Comparison of ENCODE assay signal across 12 cellular contexts in the genomic region with DNA sequence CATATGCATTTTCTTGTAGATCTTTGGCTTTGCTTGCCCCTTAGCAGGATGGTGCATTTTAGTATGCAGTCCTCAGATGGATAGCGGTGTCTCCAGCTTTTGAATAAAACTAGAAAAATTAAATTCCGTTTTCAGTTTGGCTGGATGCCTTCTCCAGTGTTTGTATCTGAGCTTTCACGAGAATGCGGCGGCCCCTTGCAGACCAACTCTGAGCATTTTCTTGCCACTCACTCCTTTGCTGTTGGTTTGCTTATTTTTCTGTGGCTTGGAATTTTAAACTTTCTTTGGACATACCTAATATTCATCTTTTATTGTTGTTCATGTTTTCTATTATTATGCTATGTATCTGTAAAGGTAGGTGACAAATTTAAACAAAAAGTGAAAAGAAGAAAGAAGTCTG.
"Had no signal": no experiment of that assay in that cellular context is flagged by ENCODE, and none has a peak within 500 bp of the region (broad histone marks: within the 10 kb centered on the region; RNA-seq: fewer than 3 reads in every experiment).

No MANE protein-coding gene starts in this region.

- H3K9me3 ChIP-seq: breast epithelium, left lung, stomach had no signal

- H3K27ac ChIP-seq: breast epithelium, left lung had no signal

- H3K4me3 Mint-ChIP-seq: type B pancreatic cell had no signal

- H3K27me3 Mint-ChIP-seq: type B pancreatic cell had no signal

- H3K27me3 ChIP-seq: breast epithelium, left lung, stomach had no signal

- H3K36me3 Mint-ChIP-seq: type B pancreatic cell had no signal

- H3K27ac Mint-ChIP-seq: type B pancreatic cell had no signal

- H3K4me1 ChIP-seq: breast epithelium, left lung had no signal

- H3K36me3 ChIP-seq: breast epithelium, left lung, stomach had no signal

- H3K9me3 Mint-ChIP-seq: type B pancreatic cell had no signal

- H3K4me3 ChIP-seq: breast epithelium, left lung, stomach had no signal

- DNase-seq: activated CD4-positive, alpha-beta T cell treated with anti-CD3 and anti-CD28 coated beads, Interleukin-2, amount 50 U/mL, for 4 hours; activated naive CD4-positive, alpha-beta T cell treated with anti-CD3 and anti-CD28 coated beads, Interleukin-2, amount 50 U/mL, for 16 hours; activated T-cell treated with anti-CD3 and anti-CD28 coated beads, Interleukin-2, amount 50 U/mL, for 1 hour; amniotic stem cell; cortex of kidney; effector memory CD4-positive, alpha-beta T cell; left lung; stimulated activated CD4-positive, alpha-beta T cell treated with anti-CD3 and anti-CD28 coated beads, Interleukin-4, amount 100 ng/mL, for 1 hour; stomach; T-helper 2 cell had no signal
